Comparison of ENCODE assay signal across 28 cellular contexts in the genomic region with DNA sequence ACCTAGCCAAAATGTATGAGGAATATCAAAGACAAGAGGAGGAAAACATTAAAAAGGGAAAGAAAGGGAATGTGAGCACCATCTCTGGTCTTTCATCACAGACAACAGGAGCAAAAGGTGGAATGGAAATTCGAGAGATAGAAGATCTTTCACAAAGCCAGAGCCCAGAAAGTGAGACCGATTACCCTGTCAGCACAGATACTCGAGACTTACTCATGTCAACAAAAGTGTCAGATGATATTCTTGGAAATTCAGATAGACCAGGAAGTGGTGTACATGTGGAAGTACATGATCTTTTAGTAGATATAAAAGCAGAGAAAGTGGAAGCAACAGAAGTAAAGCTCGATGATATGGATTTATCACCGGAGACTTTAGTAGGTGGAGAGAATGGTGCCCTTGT.
"Had no signal": no experiment of that assay in that cellular context is flagged by ENCODE, and none has a peak within 500 bp of the region (broad histone marks: within the 10 kb centered on the region; RNA-seq: fewer than 3 reads in every experiment).

No MANE protein-coding gene starts in this region.

- H3K27me3 ChIP-seq: breast epithelium, colonic mucosa, Peyer's patch, SJCRH30 had no signal

- FAIRE-seq: TTC549 had no signal

- H3K9me3 ChIP-seq: breast epithelium, colonic mucosa, Peyer's patch, SJCRH30 had no signal

- H3K4me3 ChIP-seq: breast epithelium, colonic mucosa, Peyer's patch, SJCRH30 had no signal

- H3K4me1 ChIP-seq: breast epithelium, colonic mucosa, Peyer's patch, SJCRH30 had no signal

- ATAC-seq: activated CD8-positive, alpha-beta T cell treated with anti-CD3 and anti-CD28 coated beads, Interleukin-2, amount 10 ng/mL, durations not matched to agents 7 days and 5 days; SK-N-SH treated with all-trans-retinoic acid at 6 μM for 48 hours; T-helper 17 cell had no signal

- H3K27ac ChIP-seq: breast epithelium, colonic mucosa, Peyer's patch, RWPE1, SJCRH30 had no signal

- DNase-seq: activated CD4-positive, alpha-beta T cell treated with anti-CD3 and anti-CD28 coated beads for 48 hours; activated CD4-positive, alpha-beta T cell treated with anti-CD3 and anti-CD28 coated beads, Interleukin-2, amount 50 U/mL, for 4 hours; activated CD4-positive, CD25-positive, alpha-beta regulatory T cell treated with anti-CD3 and anti-CD28 coated beads, Interleukin-2, amount 50 U/mL, for 72 hours; activated CD8-positive, alpha-beta memory T cell treated with anti-CD3 and anti-CD28 coated beads, Interleukin-2, amount 50 U/mL, for 48 hours; activated CD8-positive, alpha-beta T cell treated with anti-CD3 and anti-CD28 coated beads, Interleukin-2, amount 10 ng/mL, durations not matched to agents 7 days and 5 days; activated naive CD4-positive, alpha-beta T cell; activated T-cell treated with anti-CD3 and anti-CD28 coated beads, Interleukin-2, amount 50 U/mL, for 1 hour; aorta; caudate nucleus; colonic mucosa; Kasumi-1; NCI-H1092; NCI-H1417; NCI-H1930; NCI-H2171; NCI-H2227 treated with DMSO at 0.1 percent for 48 hours; NCI-H526 treated with DMSO at 0.1 percent for 48 hours; NCI-H82; NK-92 treated with Interleukin-12 subunit alpha and Interleukin-12 subunit beta, amount 100 ng/mL, for 24 hours; Peyer's patch; Right ventricle myocardium superior; SJCRH30; T-helper 17 cell; T-helper 9 cell had no signal

- H3K36me3 ChIP-seq: breast epithelium, colonic mucosa, SJCRH30 had no signal
